Comparison of ENCODE assay signal across 9 cellular contexts in the genomic region with DNA sequence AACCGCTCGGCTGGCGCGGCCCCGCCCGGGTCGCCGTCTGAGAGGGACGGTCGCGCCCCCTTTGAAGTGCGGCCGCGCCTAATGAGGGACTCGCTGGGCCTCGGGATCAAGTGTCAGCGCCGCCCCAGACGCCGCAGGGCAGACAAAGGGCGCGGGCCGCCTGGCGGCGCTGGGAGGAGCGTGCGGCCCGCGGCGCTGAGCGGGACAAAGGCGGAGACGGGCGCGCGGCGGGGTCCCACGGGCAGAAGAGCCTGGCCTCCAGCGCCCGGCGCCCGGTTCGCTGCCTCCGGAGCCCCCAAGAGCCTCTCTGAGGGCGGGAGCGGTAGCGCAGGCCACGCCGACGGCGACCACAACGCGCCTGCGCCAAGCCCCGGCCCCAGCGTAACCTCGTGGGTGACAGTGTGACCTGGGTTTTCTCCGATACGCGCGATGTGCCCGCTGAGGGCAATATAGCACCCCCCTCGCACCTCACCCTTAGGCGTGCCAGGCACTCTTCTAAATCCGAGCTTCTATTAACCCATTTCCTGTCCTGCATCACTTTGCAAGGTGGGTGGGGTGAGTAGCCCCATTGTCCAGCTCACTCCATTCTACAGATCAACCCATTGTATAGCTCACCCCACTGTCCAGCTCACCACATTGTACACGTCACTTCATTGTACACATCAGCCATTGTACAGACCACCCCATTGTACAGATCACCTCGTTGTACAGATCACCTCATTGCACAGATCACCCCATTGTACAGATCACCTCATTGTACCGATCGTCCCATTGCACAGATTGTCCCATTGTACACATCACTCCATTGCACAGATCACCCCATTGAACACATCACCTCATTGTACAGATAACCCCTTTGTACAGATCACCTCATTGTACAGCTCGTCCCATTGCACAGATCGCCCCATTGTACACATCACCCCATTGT. TPM values are rescaled to one million over a fixed set of nuclear protein-coding genes. Genes with fewer than 3 reads are reported as not detected.
DNase-seq lines count a peak whose midpoint lies in the region; ATAC-seq and TF ChIP-seq lines count a peak whose summit lies in the region.
"Had no signal": no experiment of that assay in that cellular context is flagged by ENCODE, and none has a peak within 500 bp of the region (broad histone marks: within the 10 kb centered on the region; RNA-seq: fewer than 3 reads in every experiment).

No MANE protein-coding gene starts in this region.

- H3K79me2 ChIP-seq in GM23338 (replicated peaks; ENCODE audit: insufficient read depth) = no peaks in the 10 kb centered on the region

- H3K9me3 ChIP-seq in muscle layer of colon (ENCODE audit: low read length) = no peaks in the 10 kb centered on the region
- H3K9me3 ChIP-seq: neutrophil had no signal

- DNase-seq in GM06990 (ENCODE audit: extremely low read depth, insufficient read length) (peak; percentile 82), GM23338 (ENCODE audit: low spot score) (peak; percentile 93), NCI-H128 (lab: John Stamatoyannopoulos, UW; ENCODE audit: unreplicated experiment) (peak; percentile 18), epithelial cell of proximal tubule (ENCODE audit: low read depth) (no peak), NCI-H1048 (lab: John Stamatoyannopoulos, UW) (no peak)
- peak; percentile 81 for DNase-seq in activated CD8-positive, alpha-beta memory T cell treated with anti-CD3 and anti-CD28 coated beads, Interleukin-2, amount 50 U/mL, for 48 hours
- peak; percentile 74 for DNase-seq in stimulated activated CD8-positive, alpha-beta memory T cell treated with anti-CD3 and anti-CD28 coated beads, Interleukin-4, amount 100 ng/mL, for 48 hours

- H2AFZ ChIP-seq in GM23338 = peak overlapping the region; percentile 93; the same call in 1 of the 2 replicates

- peaks cover 21% of the 10 kb centered on the region for H3K4me1 Mint-ChIP-seq in GM23338

- H3K27me3 ChIP-seq in GM06990 (replicated peaks; ENCODE audit: control insufficient read depth, insufficient read depth, low read length) (no peaks in the 10 kb centered on the region), GM23338 (ENCODE audit: insufficient read depth) (peaks cover 31% of the 10 kb centered on the region), muscle layer of colon (ENCODE audit: control insufficient read depth in 1 of 2, insufficient read depth in 2 of 2, low read length in 2 of 2) (no peaks in the 10 kb centered on the region)

- peak overlapping the region; percentile 58 for H3K4me3 ChIP-seq in GM06990 (replicated peaks; ENCODE audit: low read depth, low read length)
- peak overlapping the region; percentile 78 for H3K4me3 ChIP-seq in GM23338
- H3K4me3 ChIP-seq in epithelial cell of proximal tubule (ENCODE audit: low read depth, low read length) = peak overlapping the region; percentile 71
- H3K4me3 ChIP-seq in muscle layer of colon (ENCODE audit: low read depth in 1 of 2, low read length in 2 of 2) = peak overlapping the region; percentile 63 to 78

- no peaks in the 10 kb centered on the region; the same call in 1 of the 2 replicates for H3F3A ChIP-seq in GM23338 (replicated peaks; ENCODE audit: low read depth)

- H3K9me2 ChIP-seq in GM23338 (ENCODE audit: insufficient read depth) = no peaks in the 10 kb centered on the region

- no peaks in the 10 kb centered on the region for H3K36me3 ChIP-seq in GM06990 (ENCODE audit: control insufficient read depth, insufficient read depth, low read length)
- no peaks in the 10 kb centered on the region; the same call in 1 of the 2 replicates for H3K36me3 ChIP-seq in GM23338 (ENCODE audit: insufficient read depth)
- no peaks in the 10 kb centered on the region for H3K36me3 ChIP-seq in muscle layer of colon (ENCODE audit: insufficient read depth, low read length)
- H3K36me3 ChIP-seq: neutrophil had no signal

- H3K27ac ChIP-seq in GM23338 (ENCODE audit: low read depth) (no peak overlapping the region), muscle layer of colon (ENCODE audit: low read depth, low read length) (peak overlapping the region; percentile 93)
- H3K27ac ChIP-seq: neutrophil had no signal

- H3K4me1 ChIP-seq in GM23338 (ENCODE audit: insufficient read depth) (peaks cover 5% of the 10 kb centered on the region), muscle layer of colon (ENCODE audit: insufficient read depth, low read length) (peaks cover 7% of the 10 kb centered on the region)

- H3K36me3 Mint-ChIP-seq in GM23338 (ENCODE audit: low read depth) = peaks cover 6% of the 10 kb centered on the region; the same call in 2 of the 3 replicates

- H4K20me1 ChIP-seq in GM23338 (replicated peaks; ENCODE audit: insufficient read depth) = no peaks in the 10 kb centered on the region; the same call in none of the 2 replicates

- H3K27me3 Mint-ChIP-seq in GM23338 (ENCODE audit: insufficient read depth, low read depth, poor library complexity) = peaks cover 18% of the 10 kb centered on the region

- TF ChIP-seq CTCF in GM06990 (IDR thresholded peaks at IDR 0.05; ENCODE audit: insufficient read depth, low read length, poor library complexity, severe bottlenecking) (peak; percentile 27), GM23338 (conservative IDR thresholded peaks at IDR 0.05; ENCODE audit: low read depth in 2 of 2) (peak; percentile 10 to 37; a peak in 2 of 4 replicates), epithelial cell of proximal tubule (conservative IDR thresholded peaks at IDR 0.05; ENCODE audit: low read depth, low read length) (peak; percentile 42)

- peak overlapping the region; percentile 66 for H3K4me3 Mint-ChIP-seq in GM23338

- H3K9me3 Mint-ChIP-seq in GM23338 = no peaks in the 10 kb centered on the region

- peak; percentile 96 for ATAC-seq in GM23338

- H3K27ac Mint-ChIP-seq in GM23338 = no peak overlapping the region

- peak overlapping the region; percentile 70 for H3K9ac ChIP-seq in muscle layer of colon (ENCODE audit: low read length)

- H3K4me2 ChIP-seq in GM23338 = peak overlapping the region; percentile 96

TF ChIP-seq in GM23338, 12 proteins besides CTCF, POLR2A, EP300 and RAD21:
- TF ChIP-seq NANOG (IDR thresholded peaks at IDR 0.05; ENCODE audit: borderline replicate concordance) = no peak
- 0 out of 2 replicates have a peak, but pooled peaks have one; percentile 49 for TF ChIP-seq CREB1 (CRISPR knock-in tag; IDR thresholded peaks at IDR 0.05; ENCODE audit: low read depth)
TF ChIP-seq in GM23338: peak in this region for 1.

RNA-seq across cellular contexts. Expression of gene STX18, which starts 33.7 kb away (rescaled TPM):
- total RNA-seq in GM23338 (2014; rRNA removed; shearing (Covaris generic)) = 15.9 and 30.8 TPM in 2 replicates
- 16.6 and 18.1 TPM in 2 replicates for polyA plus RNA-seq in GM23338 (2016; fragmentation: Nextera tagmentation; extraction: Ambion mirVana)
- 23.9 and 30.0 TPM in 2 replicates for total RNA-seq in epithelial cell of proximal tubule

Comparison
In these comparisons a context has a peak if more than half of its experiments do, and no peak if none do; other contexts are left out.
1. DNase-seq: peak in GM06990 (single experiment), GM23338 (single experiment), NCI-H128 (single experiment), activated CD8-positive, alpha-beta memory T cell treated with anti-CD3 and anti-CD28 coated beads, Interleukin-2, amount 50 U/mL, for 48 hours (single experiment) and stimulated activated CD8-positive, alpha-beta memory T cell treated with anti-CD3 and anti-CD28 coated beads, Interleukin-4, amount 100 ng/mL, for 48 hours (single experiment); none in epithelial cell of proximal tubule (single experiment) and NCI-H1048 (single experiment).
2. Peak in every context shown above with its lines, with median percentiles within 50 percentile points of each other: H3K4me3 ChIP-seq and CTCF ChIP-seq.